Comparison of ENCODE assay signal across 12 cellular contexts in genomic region chrX:106791495-106791894, GRCh38. TPM values are rescaled to one million over a fixed set of nuclear protein-coding genes. Genes with fewer than 3 reads are reported as not detected.
A peak's percentile ranks its signal among the peaks of the same experiment; 100 is the strongest.
DNase-seq lines count a peak whose midpoint lies in the region; ATAC-seq and TF ChIP-seq lines count a peak whose summit lies in the region.
"Had no signal": no experiment of that assay in that cellular context is flagged by ENCODE, and none has a peak within 500 bp of the region (broad histone marks: within the 10 kb centered on the region; RNA-seq: fewer than 3 reads in every experiment).

No MANE protein-coding gene starts in this region.

- no peaks in the 10 kb centered on the region for H3K4me1 Mint-ChIP-seq in activated T-helper 17 cell treated with anti-CD3 and anti-CD28 coated beads, Interleukin-2, amount 50 U/mL, for 72 hours
- H3K4me1 Mint-ChIP-seq: activated CD4-positive, alpha-beta memory T cell treated with anti-CD3 and anti-CD28 coated beads, Interleukin-2, amount 10 ng/mL, durations not matched to agents 7 days and 5 days; CD4-positive, CD25-positive, alpha-beta regulatory T cell had no signal

- WGBS in esophagus muscularis mucosa = 10% methylated on average over 1 of the region's 1 CpG
- WGBS in smooth muscle cell (ENCODE audit: low lambda C conversion rate) = 37% methylated on average over 1 of the region's 1 CpG

- H3K36me3 Mint-ChIP-seq in activated T-helper 17 cell treated with anti-CD3 and anti-CD28 coated beads, Interleukin-2, amount 50 U/mL, for 72 hours (ENCODE audit: low read depth) = no peaks in the 10 kb centered on the region
- H3K36me3 Mint-ChIP-seq: CD4-positive, CD25-positive, alpha-beta regulatory T cell had no signal

- intact Hi-C loops in Right ventricle myocardium superior (cut with DNase I) = loop anchor here (10.0 kb wide), 1 partner anchor 307 kb away; no protein-coding TSS in a partner anchor
- intact Hi-C loops in esophagus muscularis mucosa (cut with DNase I) = loop anchor here (10.0 kb wide), 1 partner anchor 307 kb away; no protein-coding TSS in a partner anchor

- no peak overlapping the region for H3K27ac Mint-ChIP-seq in activated T-helper 17 cell treated with anti-CD3 and anti-CD28 coated beads, Interleukin-2, amount 50 U/mL, for 72 hours
- H3K27ac Mint-ChIP-seq: activated CD4-positive, alpha-beta memory T cell treated with anti-CD3 and anti-CD28 coated beads, Interleukin-2, amount 10 ng/mL, durations not matched to agents 7 days and 5 days; CD4-positive, CD25-positive, alpha-beta regulatory T cell had no signal

- no peak overlapping the region for H3K4me3 Mint-ChIP-seq in activated T-helper 17 cell treated with anti-CD3 and anti-CD28 coated beads, Interleukin-2, amount 50 U/mL, for 72 hours
- H3K4me3 Mint-ChIP-seq: activated CD4-positive, alpha-beta memory T cell treated with anti-CD3 and anti-CD28 coated beads, Interleukin-2, amount 10 ng/mL, durations not matched to agents 7 days and 5 days; CD4-positive, CD25-positive, alpha-beta regulatory T cell had no signal

- no peaks in the 10 kb centered on the region for H3F3A ChIP-seq in smooth muscle cell (ENCODE audit: low read depth)

- TF ChIP-seq CTCF in cardiac muscle cell (IDR thresholded peaks at IDR 0.05; ENCODE audit: low read depth, low read length) = peak; percentile 27
- peak in 2 of 3 experiments; percentile 17 to 32 for TF ChIP-seq CTCF in esophagus muscularis mucosa (IDR thresholded peaks at IDR 0.05)
- TF ChIP-seq CTCF in smooth muscle cell (IDR thresholded peaks at IDR 0.05; ENCODE audit: borderline replicate concordance, insufficient read depth, poor library complexity, severe bottlenecking) = peak; percentile 33

- no peak overlapping the region for H3K4me2 ChIP-seq in smooth muscle cell

- DNase-seq in cardiac muscle cell (ENCODE audit: low read depth in 1 of 2, low spot score in 1 of 2) (peak; percentile 6 to 31), Right ventricle myocardium superior (no peak), OCI-M1 (lab: John Stamatoyannopoulos, UW) (peak; percentile 37), esophagus muscularis mucosa (ENCODE audit: extremely low spot score) (no peak), smooth muscle cell (lab: John Stamatoyannopoulos, UW; ENCODE audit: unreplicated experiment) (no peak), MV-4-11 (lab: John Stamatoyannopoulos, UW) (no peak)
- DNase-seq: activated CD4-positive, alpha-beta memory T cell treated with anti-CD3 and anti-CD28 coated beads, Interleukin-2, amount 10 ng/mL, durations not matched to agents 7 days and 5 days; aorta; hippocampal formation had no signal

- no peaks in the 10 kb centered on the region for H3K27me3 ChIP-seq in cardiac muscle cell
- H3K27me3 ChIP-seq in esophagus muscularis mucosa = no peaks in the 10 kb centered on the region
- H3K27me3 ChIP-seq in smooth muscle cell (ENCODE audit: low read depth) = no peaks in the 10 kb centered on the region

- no peaks in the 10 kb centered on the region for H3K4me1 ChIP-seq in cardiac muscle cell (ENCODE audit: low read depth)
- H3K4me1 ChIP-seq in esophagus muscularis mucosa = no peaks in the 10 kb centered on the region
- H3K4me1 ChIP-seq in smooth muscle cell (ENCODE audit: low read depth) = no peaks in the 10 kb centered on the region

- H3K4me3 ChIP-seq in cardiac muscle cell = no peak overlapping the region
- H3K4me3 ChIP-seq in esophagus muscularis mucosa = no peak overlapping the region
- no peak overlapping the region for H3K4me3 ChIP-seq in smooth muscle cell

- no peak overlapping the region for H3K9ac ChIP-seq in smooth muscle cell (ENCODE audit: low read depth)

- H3K79me2 ChIP-seq in smooth muscle cell (ENCODE audit: low read depth) = no peaks in the 10 kb centered on the region

- H3K9me3 ChIP-seq in cardiac muscle cell (ENCODE audit: low read depth) = no peaks in the 10 kb centered on the region
- H3K9me3 ChIP-seq in esophagus muscularis mucosa = no peaks in the 10 kb centered on the region
- no peaks in the 10 kb centered on the region for H3K9me3 ChIP-seq in smooth muscle cell (replicated peaks; ENCODE audit: low read depth)

- H3K27ac ChIP-seq in cardiac muscle cell (no peak overlapping the region), esophagus muscularis mucosa (replicated peaks in 1 of 4) (no peak overlapping the region), smooth muscle cell (ENCODE audit: low read depth) (no peak overlapping the region)

- TF ChIP-seq EP300 in esophagus muscularis mucosa (IDR thresholded peaks at IDR 0.05) = no peak

- no peaks in the 10 kb centered on the region for H3K27me3 Mint-ChIP-seq in activated T-helper 17 cell treated with anti-CD3 and anti-CD28 coated beads, Interleukin-2, amount 50 U/mL, for 72 hours
- H3K27me3 Mint-ChIP-seq: activated CD4-positive, alpha-beta memory T cell treated with anti-CD3 and anti-CD28 coated beads, Interleukin-2, amount 10 ng/mL, durations not matched to agents 7 days and 5 days; CD4-positive, CD25-positive, alpha-beta regulatory T cell had no signal

- TF ChIP-seq POLR2A in esophagus muscularis mucosa (IDR thresholded peaks at IDR 0.05; ENCODE audit: low read depth) = no peak

- H2AFZ ChIP-seq in smooth muscle cell (ENCODE audit: low read depth) = no peak overlapping the region

- no peaks in the 10 kb centered on the region for H3K36me3 ChIP-seq in cardiac muscle cell
- no peaks in the 10 kb centered on the region for H3K36me3 ChIP-seq in esophagus muscularis mucosa
- H3K36me3 ChIP-seq in smooth muscle cell (ENCODE audit: low read depth) = no peaks in the 10 kb centered on the region

- no peak for ATAC-seq in Right ventricle myocardium superior (ENCODE audit: poor library complexity)
- no peak for ATAC-seq in HG03442 (IDR thresholded peaks at IDR 0.05; ENCODE audit: unreplicated experiment)
- no peak for ATAC-seq in activated T-helper 17 cell treated with anti-CD3 and anti-CD28 coated beads, Interleukin-2, amount 50 U/mL, for 72 hours (replicated peaks)

- no peaks in the 10 kb centered on the region for H3K9me3 Mint-ChIP-seq in activated T-helper 17 cell treated with anti-CD3 and anti-CD28 coated beads, Interleukin-2, amount 50 U/mL, for 72 hours
- H3K9me3 Mint-ChIP-seq: activated CD4-positive, alpha-beta memory T cell treated with anti-CD3 and anti-CD28 coated beads, Interleukin-2, amount 10 ng/mL, durations not matched to agents 7 days and 5 days; CD4-positive, CD25-positive, alpha-beta regulatory T cell had no signal

- no peaks in the 10 kb centered on the region for H4K20me1 ChIP-seq in smooth muscle cell (ENCODE audit: low read depth)

RNA-seq across cellular contexts. Expression of gene TBC1D8B, which starts 11.0 kb away (rescaled TPM):
- total RNA-seq in cardiac muscle cell = 1.7 and 2.1 TPM in 2 replicates
- polyA plus RNA-seq in cardiac muscle cell = 3.0 and 5.2 TPM in 2 replicates
- 1.9 TPM for total RNA-seq in Right ventricle myocardium superior
- total RNA-seq in esophagus muscularis mucosa = 1 to 10 TPM; 2.5 to 5.0 (median 3.6) TPM
- total RNA-seq in smooth muscle cell = 15.1 and 21.8 TPM in 2 replicates
- polyA plus RNA-seq in smooth muscle cell = 6.1 and 9.2 TPM in 2 replicates
- 1 to 10 TPM in 1 of 2 donors, under 1 TPM in 1; 0.84 to 1.5 TPM for total RNA-seq in activated T-helper 17 cell treated with anti-CD3 and anti-CD28 coated beads, Interleukin-2, amount 50 U/mL, for 72 hours

Comparison
In these comparisons a context has a peak if more than half of its experiments do, and no peak if none do; other contexts are left out.
1. DNase-seq: peak in cardiac muscle cell (2 of 2) and OCI-M1 (single experiment); none in Right ventricle myocardium superior (single experiment), esophagus muscularis mucosa (single experiment), smooth muscle cell (single experiment) and MV-4-11 (single experiment).
2. Peak in every context shown above with its lines, with median percentiles within 50 percentile points of each other: CTCF ChIP-seq.